In genomic region chr1:154906621-154907081, GRCh38 we compare ENCODE assay signal across 11 cellular contexts. TPM values are rescaled to one million over a fixed set of nuclear protein-coding genes. Genes with fewer than 3 reads are reported as not detected.
A peak's percentile ranks its signal among the peaks of the same experiment; 100 is the strongest.
DNase-seq lines count a peak whose midpoint lies in the region; ATAC-seq and TF ChIP-seq lines count a peak whose summit lies in the region.
"Had no signal": no experiment of that assay in that cellular context is flagged by ENCODE, and none has a peak within 500 bp of the region (broad histone marks: within the 10 kb centered on the region; RNA-seq: fewer than 3 reads in every experiment).

No MANE protein-coding gene starts in this region.

- no peaks in the 10 kb centered on the region for H3K27me3 Mint-ChIP-seq in chondrocyte (ENCODE audit: low read depth)
- H3K27me3 Mint-ChIP-seq: activated B cell treated with CpG ODN at 0.5 μM for 24 hours had no signal

- ATAC-seq in DND-41 (ENCODE audit: insufficient read depth, low read depth), result no peak
- ATAC-seq in right lobe of liver, result peak; percentile 88 to 95 (median 89)
- no peak for ATAC-seq in GM18873 (IDR thresholded peaks at IDR 0.05; ENCODE audit: low FRiP score, unreplicated experiment)

- H3K27me3 ChIP-seq in DND-41 (ENCODE audit: insufficient read depth, low read length, poor library complexity) (peaks cover 2% of the 10 kb centered on the region), right lobe of liver (no peaks in the 10 kb centered on the region)

- no peaks in the 10 kb centered on the region for H3K4me1 ChIP-seq in DND-41 (ENCODE audit: insufficient read depth, low read length)
- no peaks in the 10 kb centered on the region for H3K4me1 ChIP-seq in right lobe of liver

- H3K36me3 ChIP-seq in DND-41 (ENCODE audit: insufficient read depth, low read length) (no peaks in the 10 kb centered on the region), right lobe of liver (no peaks in the 10 kb centered on the region)

- 0 out of 2 replicates have a peak, but pooled peaks cover 3% of the 10 kb centered on the region for H4K20me1 ChIP-seq in DND-41 (ENCODE audit: insufficient read depth, low read length)

- H3K27ac ChIP-seq in DND-41 (ENCODE audit: low read length), result no peak overlapping the region
- no peak overlapping the region for H3K27ac ChIP-seq in right lobe of liver

- DNase-seq in DND-41, result no peak
- DNase-seq in Kasumi-1 (lab: John Stamatoyannopoulos, UW), result peak; percentile 41 to 68
- peak; percentile 29 for DNase-seq in chondrocyte (ENCODE audit: low spot score)
- no peak for DNase-seq in right lobe of liver
- no peak for DNase-seq in occipital lobe (lab: John Stamatoyannopoulos, UW)
- no peak for DNase-seq in NCI-H2107 (lab: John Stamatoyannopoulos, UW)
- no peak for DNase-seq in Ammon's horn (ENCODE audit: low spot score)
- DNase-seq: activated B cell treated with CpG ODN at 0.5 μM for 24 hours, NCI-H1092 treated with DMSO at 0.1 percent for 48 hours had no signal

- no peak for TF ChIP-seq POLR2A in right lobe of liver (IDR thresholded peaks at IDR 0.05)

- no peaks in the 10 kb centered on the region for H3K9me3 ChIP-seq in DND-41 (ENCODE audit: insufficient read depth, low read length, severe bottlenecking)
- no peaks in the 10 kb centered on the region for H3K9me3 ChIP-seq in right lobe of liver

- intact Hi-C loops in right lobe of liver (cut with DNase I), result no loop called here

- TF ChIP-seq CTCF in DND-41 (IDR thresholded peaks at IDR 0.05; ENCODE audit: borderline replicate concordance, extremely low read depth, low read length, poor library complexity, severe bottlenecking) (peak; percentile 34), chondrocyte (IDR thresholded peaks at IDR 0.05) (peak; percentile 41), right lobe of liver (IDR thresholded peaks at IDR 0.05) (peak; percentile 60 to 74 (median 70))

- H3K4me3 Mint-ChIP-seq in chondrocyte (ENCODE audit: unreplicated experiment), result no peak overlapping the region
- H3K4me3 Mint-ChIP-seq: activated B cell treated with CpG ODN at 0.5 μM for 24 hours, brain had no signal

- peaks cover 10% of the 10 kb centered on the region for H3K36me3 Mint-ChIP-seq in chondrocyte (ENCODE audit: low read depth)

- H3K79me2 ChIP-seq in DND-41 (ENCODE audit: insufficient read depth, low read length), result no peaks in the 10 kb centered on the region

- H3K9me3 Mint-ChIP-seq in chondrocyte (ENCODE audit: low read depth), result peaks cover 19% of the 10 kb centered on the region
- H3K9me3 Mint-ChIP-seq: activated B cell treated with CpG ODN at 0.5 μM for 24 hours had no signal

- no peak overlapping the region for H3K4me2 ChIP-seq in DND-41 (ENCODE audit: insufficient read depth, low read length)

- H2AFZ ChIP-seq in DND-41 (ENCODE audit: low read depth, low read length), result no peak overlapping the region

- 40% methylated on average over 2 of the region's 7 CpGs for WGBS in right lobe of liver (ENCODE audit: insufficient coverage, low coverage, low lambda C conversion rate, missing lambda C conversion rate)

- H3K4me1 Mint-ChIP-seq in chondrocyte (ENCODE audit: low read depth), result no peaks in the 10 kb centered on the region
- H3K4me1 Mint-ChIP-seq: activated B cell treated with CpG ODN at 0.5 μM for 24 hours, brain had no signal

- H3K27ac Mint-ChIP-seq in chondrocyte (ENCODE audit: unreplicated experiment), result no peak overlapping the region
- H3K27ac Mint-ChIP-seq: activated B cell treated with CpG ODN at 0.5 μM for 24 hours, brain had no signal

- H3K4me3 ChIP-seq in DND-41 (ENCODE audit: low read depth in 1 of 2, low read length in 2 of 2) (no peak overlapping the region), right lobe of liver (no peak overlapping the region)

- H3K9ac ChIP-seq in DND-41 (ENCODE audit: low read depth, low read length), result no peak overlapping the region

RNA-seq across cellular contexts. Expression of gene PMVK, which starts 29.9 kb away (rescaled TPM):
- total RNA-seq in chondrocyte (27.5 to 31.6 TPM (median 30.7 TPM) in 3 replicates), right lobe of liver (10 to 100 TPM; 16.9 to 34.5 (median 29.2) TPM), occipital lobe (12.0 TPM)

RNA-seq across cellular contexts. Expression of gene KCNN3, which starts 36.6 kb away (rescaled TPM):
- total RNA-seq in chondrocyte (0.92 to 1.8 TPM (median 1.5 TPM) in 3 replicates), right lobe of liver (under 1 TPM; 0.15 to 0.64 (median 0.32) TPM), occipital lobe (3.6 TPM)

RNA-seq across cellular contexts. Expression of gene PBXIP1, which starts 49.2 kb away (rescaled TPM):
- total RNA-seq in chondrocyte (47.1 to 60.2 TPM (median 57.1 TPM) in 3 replicates), right lobe of liver (10 to 100 TPM; 16.7 to 25.9 (median 19.1) TPM), occipital lobe (25.0 TPM)

RNA-seq across cellular contexts. Expression of gene PYGO2, which starts 54.9 kb away (rescaled TPM):
- total RNA-seq in chondrocyte (23.2 to 27.2 TPM (median 24.0 TPM) in 3 replicates), right lobe of liver (10 to 100 TPM in 4 of 6 experiments, 1 to 10 TPM in 2; 9.1 to 13.5 (median 10.9) TPM), occipital lobe (11.2 TPM)

Comparison
In these comparisons a context has a peak if more than half of its experiments do, and no peak if none do; other contexts are left out.
1. ATAC-seq: peak in right lobe of liver (4 of 4); none in DND-41 (single experiment) and GM18873 (single experiment).
2. DNase-seq: peak in Kasumi-1 (2 of 2) and chondrocyte (single experiment); none in DND-41 (single experiment), right lobe of liver (0 of 3), occipital lobe (single experiment), NCI-H2107 (single experiment) and Ammon's horn (single experiment).
3. Peak in every context shown above with its lines, with median percentiles within 50 percentile points of each other: CTCF ChIP-seq.